In genomic region chr1:106233511-106233910, GRCh38 we compare ENCODE assay signal across 13 cellular contexts.
DNase-seq lines count a peak whose midpoint lies in the region; ATAC-seq and TF ChIP-seq lines count a peak whose summit lies in the region.
"Had no signal": no experiment of that assay in that cellular context is flagged by ENCODE, and none has a peak within 500 bp of the region (broad histone marks: within the 10 kb centered on the region; RNA-seq: fewer than 3 reads in every experiment).

No MANE protein-coding gene starts in this region.

- H3K4me3 Mint-ChIP-seq in T-cell = no peak overlapping the region
- H3K4me3 Mint-ChIP-seq: CD8-positive, alpha-beta memory T cell; HFFc6 had no signal

- no peaks in the 10 kb centered on the region for H3K27me3 ChIP-seq in A673 (replicated peaks; ENCODE audit: insufficient read depth, low read depth, low read length, poor library complexity)
- H3K27me3 ChIP-seq: BLaER1 had no signal

- no peaks in the 10 kb centered on the region for H3K36me3 Mint-ChIP-seq in T-cell
- H3K36me3 Mint-ChIP-seq: CD8-positive, alpha-beta memory T cell had no signal

- DNase-seq in A673 (ENCODE audit: low spot score) (peak; percentile 67), NCI-H2029 (lab: John Stamatoyannopoulos, UW) (peak; percentile 31), NCI-H69 (lab: John Stamatoyannopoulos, UW) (peak; percentile 3), fibroblast of pulmonary artery (ENCODE audit: low read depth) (peak; percentile 66), T-cell (no peak)
- DNase-seq in NK-92 treated with Interleukin-12 subunit alpha and Interleukin-12 subunit beta, amount 100 ng/mL, for 24 hours (lab: John Stamatoyannopoulos, UW) = no peak
- DNase-seq: AML-193; Caco-2; CD8-positive, alpha-beta memory T cell; HCEC 1CT; HFFc6 had no signal

- POLR2A ChIA-PET in A673 (lab: Charles Lee; ENCODE audit: low non-redundant PET) = no interaction called here
- POLR2A ChIA-PET in T-cell (lab: Charles Lee) = no interaction called here

- TF ChIP-seq CTCF in A673 (conservative IDR thresholded peaks at IDR 0.05; ENCODE audit: low read depth, low read length) (no peak), fibroblast of pulmonary artery (IDR thresholded peaks at IDR 0.05; ENCODE audit: low read length, missing control alignments) (no peak)

- H3K27ac ChIP-seq in A673 (ENCODE audit: low read depth, low read length, poor library complexity, severe bottlenecking) = no peak overlapping the region
- H3K27ac ChIP-seq: BLaER1 had no signal

- no peaks in the 10 kb centered on the region for H3K27me3 Mint-ChIP-seq in T-cell
- H3K27me3 Mint-ChIP-seq: CD8-positive, alpha-beta memory T cell had no signal

- CTCF ChIA-PET in A673 (lab: Charles Lee) = no interaction called here
- CTCF ChIA-PET in T-cell (lab: Charles Lee) = no interaction called here

- BruUV-seq in A673 (replicated peaks; lab: Mats Ljungman, UMichigan) = no TSS peak

- H3K27ac Mint-ChIP-seq in T-cell = no peak overlapping the region
- H3K27ac Mint-ChIP-seq: CD8-positive, alpha-beta memory T cell; HFFc6 had no signal

- H3K36me3 ChIP-seq in A673 (ENCODE audit: insufficient read depth, low read length, poor library complexity, severe bottlenecking) = no peaks in the 10 kb centered on the region
- H3K36me3 ChIP-seq: BLaER1 had no signal

- ATAC-seq in T-cell (replicated peaks in 1 of 4) (no peak), HG03342 (IDR thresholded peaks at IDR 0.05; ENCODE audit: unreplicated experiment) (no peak)

- intact Hi-C loops in A673 (cut with micrococcal nuclease; ENCODE audit: unreplicated experiment) = no loop called here

- no peak overlapping the region for H3K4me3 ChIP-seq in A673 (ENCODE audit: low read depth, low read length, poor library complexity, severe bottlenecking)
- H3K4me3 ChIP-seq in fibroblast of pulmonary artery (replicated peaks; ENCODE audit: low read depth, low read length) = no peak overlapping the region
- H3K4me3 ChIP-seq: BLaER1 had no signal

- H3K4me1 ChIP-seq in A673 (ENCODE audit: insufficient read depth, low read length, poor library complexity, severe bottlenecking) = no peaks in the 10 kb centered on the region
- H3K4me1 ChIP-seq: BLaER1, Caco-2 had no signal

- H3K4me1 Mint-ChIP-seq in T-cell = no peaks in the 10 kb centered on the region
- H3K4me1 Mint-ChIP-seq: CD8-positive, alpha-beta memory T cell had no signal

- peaks cover 3% of the 10 kb centered on the region for H3K9me3 ChIP-seq in A673 (ENCODE audit: low read depth, low read length, poor library complexity, severe bottlenecking)
- H3K9me3 ChIP-seq: BLaER1, Caco-2 had no signal

- H3K9me3 Mint-ChIP-seq in T-cell = peaks cover 11 to 28% (median 14%) of the 10 kb centered on the region in 3 donors

Comparison
In these comparisons a context has a peak if more than half of its experiments do, and no peak if none do; other contexts are left out.
1. DNase-seq: peak in A673 (single experiment), NCI-H2029 (single experiment), NCI-H69 (single experiment) and fibroblast of pulmonary artery (single experiment); none in T-cell (0 of 34) and NK-92 treated with Interleukin-12 subunit alpha and Interleukin-12 subunit beta, amount 100 ng/mL, for 24 hours (single experiment).